8 cellular contexts compared by ENCODE assay signal in genomic region chr12:50517456-50518048, GRCh38. TPM values are rescaled to one million over a fixed set of nuclear protein-coding genes. Genes with fewer than 3 reads are reported as not detected.
A peak's percentile ranks its signal among the peaks of the same experiment; 100 is the strongest.
DNase-seq lines count a peak whose midpoint lies in the region; ATAC-seq and TF ChIP-seq lines count a peak whose summit lies in the region.

No MANE protein-coding gene starts in this region.

- CTCF ChIA-PET in MCF 10A (lab: Yijun Ruan, JAX) = interaction anchor here (0.6 to 0.9 kb wide), 2 partner anchors 13 to 28 kb away, joined by 3 to 6 read pairs; partner anchors contain the start of gene DIP2B
- CTCF ChIA-PET in HEK293T (lab: Yijun Ruan, JAX) = interaction anchor here (0.7 kb wide), 1 partner anchor 13 kb away, joined by 3 read pairs; no protein-coding TSS in a partner anchor

- H3K36me3 Mint-ChIP-seq in MCF 10A (ENCODE audit: insufficient read depth, unreplicated experiment) (peaks cover 6% of the 10 kb centered on the region), T-helper 17 cell (ENCODE audit: low read depth) (no peaks in the 10 kb centered on the region)

- POLR2A ChIA-PET in MCF 10A (lab: Yijun Ruan, JAX) = interaction anchor here (0.7 to 3.5 kb wide), 5 partner anchors 10 to 263 kb away, joined by 3 to 18 read pairs (median 5); partner anchors contain the start of gene DIP2B
- POLR2A ChIA-PET in HEK293T (lab: Yijun Ruan, JAX) = no interaction called here

- H3K36me3 ChIP-seq in breast epithelium = no peaks in the 10 kb centered on the region

- no peak overlapping the region for H3K4me3 ChIP-seq in breast epithelium

- peaks cover 9% of the 10 kb centered on the region for H3K4me1 Mint-ChIP-seq in MCF 10A (ENCODE audit: insufficient read depth, unreplicated experiment)
- peaks cover 40% of the 10 kb centered on the region for H3K4me1 Mint-ChIP-seq in T-helper 17 cell

- H3K9me3 ChIP-seq in breast epithelium (no peaks in the 10 kb centered on the region), T-helper 17 cell (ENCODE audit: control insufficient read depth, low read length, poor library complexity, severe bottlenecking) (no peaks in the 10 kb centered on the region)

- BruUV-seq in MCF 10A (replicated peaks; lab: Mats Ljungman, UMichigan) = no TSS peak

- no peak for TF ChIP-seq POLR2A in breast epithelium (IDR thresholded peaks at IDR 0.05)

- ATAC-seq in HG03135 (IDR thresholded peaks at IDR 0.05; ENCODE audit: unreplicated experiment) (peak; percentile 66), T-helper 17 cell (peak; percentile 74)

- peak overlapping the region; percentile 0 to 43 for H3K27ac ChIP-seq in breast epithelium

- H3K27ac Mint-ChIP-seq in MCF 10A (ENCODE audit: low read depth, unreplicated experiment) (no peak overlapping the region), T-helper 17 cell (no peak overlapping the region)

- H3K4me3 Mint-ChIP-seq in MCF 10A (ENCODE audit: unreplicated experiment) = no peak overlapping the region
- no peak overlapping the region for H3K4me3 Mint-ChIP-seq in T-helper 17 cell

- no peaks in the 10 kb centered on the region for H3K9me3 Mint-ChIP-seq in MCF 10A (ENCODE audit: unreplicated experiment)

- no peaks in the 10 kb centered on the region for H3K4me1 ChIP-seq in breast epithelium

- no peak for DNase-seq in breast epithelium (ENCODE audit: low spot score in 2 of 2)
- no peak for DNase-seq in MCF 10A (ENCODE audit: unreplicated experiment)
- no peak for DNase-seq in T-helper 17 cell
- DNase-seq in kidney glomerular epithelial cell (lab: John Stamatoyannopoulos, UW) = peak; percentile 31
- no peak for DNase-seq in HEK293T (ENCODE audit: extremely low spot score)
- DNase-seq in NCI-H1048 (lab: John Stamatoyannopoulos, UW) = no peak
- DNase-seq in activated naive CD4-positive, alpha-beta T cell treated with anti-CD3 and anti-CD28 coated beads, Interleukin-2, amount 50 U/mL, for 16 hours = no peak

- no peaks in the 10 kb centered on the region for H3K27me3 ChIP-seq in breast epithelium

- intact Hi-C loops in breast epithelium (cut with DNase I; ENCODE audit: low total_unique reads) (no loop called here), MCF 10A (cut with micrococcal nuclease) (no loop called here)

- no peaks in the 10 kb centered on the region for H3K27me3 Mint-ChIP-seq in MCF 10A (ENCODE audit: insufficient read depth, unreplicated experiment)
- no peaks in the 10 kb centered on the region for H3K27me3 Mint-ChIP-seq in T-helper 17 cell

- no peak for TF ChIP-seq CTCF in breast epithelium (IDR thresholded peaks at IDR 0.05)
- TF ChIP-seq CTCF in MCF 10A (IDR thresholded peaks at IDR 0.05; ENCODE audit: unreplicated experiment) = no peak

TF ChIP-seq in HEK293T, 16 proteins besides CTCF, POLR2A, EP300 and RAD21:
- TF ChIP-seq CTBP1 (IDR thresholded peaks at IDR 0.05; ENCODE audit: borderline replicate concordance) (no peak), NFRKB (IDR thresholded peaks at IDR 0.05) (no peak)
TF ChIP-seq in HEK293T: peak in this region for 0.

RNA-seq across cellular contexts. Expression of gene DIP2B, which starts 12.8 kb away (rescaled TPM):
- 10 to 100 TPM; 26.6 to 44.8 (median 33.4) TPM for total RNA-seq in breast epithelium
- 18.8 and 19.0 TPM in 2 replicates for total RNA-seq in MCF 10A (2022)
- total RNA-seq in T-helper 17 cell = 10 to 100 TPM; 22.8 to 31.0 TPM
